1 cellular context compared by ENCODE assay signal in the genomic region with DNA sequence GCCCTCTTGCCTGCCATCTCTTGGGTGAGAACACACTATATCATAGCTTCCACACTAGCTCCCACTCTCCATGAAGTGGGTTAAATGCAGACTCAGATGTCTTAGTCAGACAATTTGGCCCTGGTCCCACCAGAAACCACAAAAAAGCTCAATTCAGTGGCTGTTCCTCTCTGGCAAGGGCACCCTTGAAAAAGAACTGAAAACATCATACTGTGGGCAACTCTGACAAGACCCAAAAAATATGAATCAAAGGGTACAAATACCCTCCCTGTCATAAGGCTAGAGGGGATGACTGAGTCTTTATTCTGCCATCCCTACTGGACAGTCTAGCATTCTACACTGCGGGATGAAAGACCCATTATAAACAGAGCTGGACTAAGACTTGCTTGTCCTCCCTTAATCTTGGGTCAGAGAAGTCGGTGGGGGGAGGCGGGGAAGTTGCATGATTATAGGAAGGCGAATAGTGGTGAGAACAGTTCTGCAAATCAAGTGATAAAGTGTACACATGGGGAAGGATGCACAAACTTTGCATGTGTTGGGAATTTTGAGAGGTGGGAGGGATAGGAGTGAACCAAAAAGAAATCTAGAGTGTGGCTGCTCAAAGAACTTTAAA.
TF ChIP-seq lines count a peak whose summit lies in the region.

No MANE protein-coding gene starts in this region.

TF ChIP-seq in H1, 55 proteins besides CTCF, POLR2A, EP300 and RAD21:
- TF ChIP-seq SAP30 (IDR thresholded peaks at IDR 0.05; ENCODE audit: insufficient read depth, insufficient replicate concordance, low read length), result no peak
- TF ChIP-seq, protein P1, sequence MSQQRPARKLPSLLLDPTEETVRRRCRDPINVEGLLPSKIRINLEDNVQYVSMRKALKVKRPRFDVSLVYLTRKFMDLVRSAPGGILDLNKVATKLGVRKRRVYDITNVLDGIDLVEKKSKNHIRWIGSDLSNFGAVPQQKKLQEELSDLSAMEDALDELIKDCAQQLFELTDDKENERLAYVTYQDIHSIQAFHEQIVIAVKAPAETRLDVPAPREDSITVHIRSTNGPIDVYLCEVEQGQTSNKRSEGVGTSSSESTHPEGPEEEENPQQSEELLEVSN (IDR thresholded peaks at IDR 0.05), result no peak
- no peak for TF ChIP-seq EGR1 (IDR thresholded peaks at IDR 0.05; ENCODE audit: borderline replicate concordance, low read depth, low read length)
- TF ChIP-seq CHD1 (IDR thresholded peaks at IDR 0.05; ENCODE audit: low read depth, low read length), result no peak
- TF ChIP-seq, protein P2, sequence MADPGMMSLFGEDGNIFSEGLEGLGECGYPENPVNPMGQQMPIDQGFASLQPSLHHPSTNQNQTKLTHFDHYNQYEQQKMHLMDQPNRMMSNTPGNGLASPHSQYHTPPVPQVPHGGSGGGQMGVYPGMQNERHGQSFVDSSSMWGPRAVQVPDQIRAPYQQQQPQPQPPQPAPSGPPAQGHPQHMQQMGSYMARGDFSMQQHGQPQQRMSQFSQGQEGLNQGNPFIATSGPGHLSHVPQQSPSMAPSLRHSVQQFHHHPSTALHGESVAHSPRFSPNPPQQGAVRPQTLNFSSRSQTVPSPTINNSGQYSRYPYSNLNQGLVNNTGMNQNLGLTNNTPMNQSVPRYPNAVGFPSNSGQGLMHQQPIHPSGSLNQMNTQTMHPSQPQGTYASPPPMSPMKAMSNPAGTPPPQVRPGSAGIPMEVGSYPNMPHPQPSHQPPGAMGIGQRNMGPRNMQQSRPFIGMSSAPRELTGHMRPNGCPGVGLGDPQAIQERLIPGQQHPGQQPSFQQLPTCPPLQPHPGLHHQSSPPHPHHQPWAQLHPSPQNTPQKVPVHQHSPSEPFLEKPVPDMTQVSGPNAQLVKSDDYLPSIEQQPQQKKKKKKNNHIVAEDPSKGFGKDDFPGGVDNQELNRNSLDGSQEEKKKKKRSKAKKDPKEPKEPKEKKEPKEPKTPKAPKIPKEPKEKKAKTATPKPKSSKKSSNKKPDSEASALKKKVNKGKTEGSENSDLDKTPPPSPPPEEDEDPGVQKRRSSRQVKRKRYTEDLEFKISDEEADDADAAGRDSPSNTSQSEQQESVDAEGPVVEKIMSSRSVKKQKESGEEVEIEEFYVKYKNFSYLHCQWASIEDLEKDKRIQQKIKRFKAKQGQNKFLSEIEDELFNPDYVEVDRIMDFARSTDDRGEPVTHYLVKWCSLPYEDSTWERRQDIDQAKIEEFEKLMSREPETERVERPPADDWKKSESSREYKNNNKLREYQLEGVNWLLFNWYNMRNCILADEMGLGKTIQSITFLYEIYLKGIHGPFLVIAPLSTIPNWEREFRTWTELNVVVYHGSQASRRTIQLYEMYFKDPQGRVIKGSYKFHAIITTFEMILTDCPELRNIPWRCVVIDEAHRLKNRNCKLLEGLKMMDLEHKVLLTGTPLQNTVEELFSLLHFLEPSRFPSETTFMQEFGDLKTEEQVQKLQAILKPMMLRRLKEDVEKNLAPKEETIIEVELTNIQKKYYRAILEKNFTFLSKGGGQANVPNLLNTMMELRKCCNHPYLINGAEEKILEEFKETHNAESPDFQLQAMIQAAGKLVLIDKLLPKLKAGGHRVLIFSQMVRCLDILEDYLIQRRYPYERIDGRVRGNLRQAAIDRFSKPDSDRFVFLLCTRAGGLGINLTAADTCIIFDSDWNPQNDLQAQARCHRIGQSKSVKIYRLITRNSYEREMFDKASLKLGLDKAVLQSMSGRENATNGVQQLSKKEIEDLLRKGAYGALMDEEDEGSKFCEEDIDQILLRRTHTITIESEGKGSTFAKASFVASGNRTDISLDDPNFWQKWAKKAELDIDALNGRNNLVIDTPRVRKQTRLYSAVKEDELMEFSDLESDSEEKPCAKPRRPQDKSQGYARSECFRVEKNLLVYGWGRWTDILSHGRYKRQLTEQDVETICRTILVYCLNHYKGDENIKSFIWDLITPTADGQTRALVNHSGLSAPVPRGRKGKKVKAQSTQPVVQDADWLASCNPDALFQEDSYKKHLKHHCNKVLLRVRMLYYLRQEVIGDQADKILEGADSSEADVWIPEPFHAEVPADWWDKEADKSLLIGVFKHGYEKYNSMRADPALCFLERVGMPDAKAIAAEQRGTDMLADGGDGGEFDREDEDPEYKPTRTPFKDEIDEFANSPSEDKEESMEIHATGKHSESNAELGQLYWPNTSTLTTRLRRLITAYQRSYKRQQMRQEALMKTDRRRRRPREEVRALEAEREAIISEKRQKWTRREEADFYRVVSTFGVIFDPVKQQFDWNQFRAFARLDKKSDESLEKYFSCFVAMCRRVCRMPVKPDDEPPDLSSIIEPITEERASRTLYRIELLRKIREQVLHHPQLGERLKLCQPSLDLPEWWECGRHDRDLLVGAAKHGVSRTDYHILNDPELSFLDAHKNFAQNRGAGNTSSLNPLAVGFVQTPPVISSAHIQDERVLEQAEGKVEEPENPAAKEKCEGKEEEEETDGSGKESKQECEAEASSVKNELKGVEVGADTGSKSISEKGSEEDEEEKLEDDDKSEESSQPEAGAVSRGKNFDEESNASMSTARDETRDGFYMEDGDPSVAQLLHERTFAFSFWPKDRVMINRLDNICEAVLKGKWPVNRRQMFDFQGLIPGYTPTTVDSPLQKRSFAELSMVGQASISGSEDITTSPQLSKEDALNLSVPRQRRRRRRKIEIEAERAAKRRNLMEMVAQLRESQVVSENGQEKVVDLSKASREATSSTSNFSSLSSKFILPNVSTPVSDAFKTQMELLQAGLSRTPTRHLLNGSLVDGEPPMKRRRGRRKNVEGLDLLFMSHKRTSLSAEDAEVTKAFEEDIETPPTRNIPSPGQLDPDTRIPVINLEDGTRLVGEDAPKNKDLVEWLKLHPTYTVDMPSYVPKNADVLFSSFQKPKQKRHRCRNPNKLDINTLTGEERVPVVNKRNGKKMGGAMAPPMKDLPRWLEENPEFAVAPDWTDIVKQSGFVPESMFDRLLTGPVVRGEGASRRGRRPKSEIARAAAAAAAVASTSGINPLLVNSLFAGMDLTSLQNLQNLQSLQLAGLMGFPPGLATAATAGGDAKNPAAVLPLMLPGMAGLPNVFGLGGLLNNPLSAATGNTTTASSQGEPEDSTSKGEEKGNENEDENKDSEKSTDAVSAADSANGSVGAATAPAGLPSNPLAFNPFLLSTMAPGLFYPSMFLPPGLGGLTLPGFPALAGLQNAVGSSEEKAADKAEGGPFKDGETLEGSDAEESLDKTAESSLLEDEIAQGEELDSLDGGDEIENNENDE (IDR thresholded peaks at IDR 0.05; ENCODE audit: insufficient replicate concordance, low read length), result no peak
- no peak for TF ChIP-seq POLR2AphosphoS5 (IDR thresholded peaks at IDR 0.05; ENCODE audit: low read depth, low read length)
- TF ChIP-seq, protein P3, sequence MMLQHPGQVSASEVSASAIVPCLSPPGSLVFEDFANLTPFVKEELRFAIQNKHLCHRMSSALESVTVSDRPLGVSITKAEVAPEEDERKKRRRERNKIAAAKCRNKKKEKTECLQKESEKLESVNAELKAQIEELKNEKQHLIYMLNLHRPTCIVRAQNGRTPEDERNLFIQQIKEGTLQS (IDR thresholded peaks at IDR 0.05; ENCODE audit: insufficient read depth, low read depth, low read length), result no peak
- TF ChIP-seq SIN3A (conservative IDR thresholded peaks at IDR 0.05 in 1 of 2, IDR thresholded peaks at IDR 0.05 in 1 of 2; ENCODE audit: low read depth in 1 of 2, low read length in 2 of 2), result no peak
- TF ChIP-seq PHF8 (conservative IDR thresholded peaks at IDR 0.05; ENCODE audit: low read depth, low read length), result no peak
- no peak for TF ChIP-seq TEAD4 (IDR thresholded peaks at IDR 0.05; ENCODE audit: low read depth, low read length)
- TF ChIP-seq TCF12 (IDR thresholded peaks at IDR 0.05; ENCODE audit: low read depth, low read length), result no peak
